Comparison of ENCODE assay signal across 8 cellular contexts in genomic region chr1:119647228-119647733, GRCh38. TPM values are rescaled to one million over a fixed set of nuclear protein-coding genes. Genes with fewer than 3 reads are reported as not detected.
DNase-seq lines count a peak whose midpoint lies in the region; ATAC-seq and TF ChIP-seq lines count a peak whose summit lies in the region.

No MANE protein-coding gene starts in this region.

- H3K9me3 ChIP-seq in HUES64 (ENCODE audit: insufficient read depth, low read depth, low read length) (no peaks in the 10 kb centered on the region), aorta (ENCODE audit: control insufficient read depth, low read length) (no peaks in the 10 kb centered on the region)

- DNase-seq in CD1c-positive myeloid dendritic cell (ENCODE audit: extremely low spot score) = peak; percentile 63
- peak in 19 of 61 donors; percentile 5 to 61 (median 33) for DNase-seq in caudate nucleus (lab: John Stamatoyannopoulos, UW)
- DNase-seq in mesothelial cell of epicardium (ENCODE audit: low spot score in 2 of 2, unreplicated experiment in 2 of 2) = no peak
- peak; percentile 55 to 77 for DNase-seq in aorta
- DNase-seq in NCI-H226 = no peak
- no peak for DNase-seq in NAMALWA (ENCODE audit: low spot score)
- no peak for DNase-seq in NK-92 treated with Interleukin-12 subunit alpha and Interleukin-12 subunit beta, amount 100 ng/mL, for 24 hours (lab: John Stamatoyannopoulos, UW)

- peaks cover 3% of the 10 kb centered on the region for H3K36me3 Mint-ChIP-seq in mesothelial cell of epicardium

- peak; percentile 49 for TF ChIP-seq CTCF in mesothelial cell of epicardium (IDR thresholded peaks at IDR 0.05; ENCODE audit: unreplicated experiment)

- peak; percentile 29 for ATAC-seq in aorta (ENCODE audit: low FRiP score)

- H3K4me3 Mint-ChIP-seq in mesothelial cell of epicardium = peak overlapping the region; percentile 96

- H3K27me3 ChIP-seq in HUES64 (ENCODE audit: insufficient read depth, low read length) (peaks cover 8% of the 10 kb centered on the region; the same call in 1 of the 2 replicates), aorta (ENCODE audit: control insufficient read depth in 1 of 2, insufficient read depth in 2 of 2, low read length in 1 of 2) (no peaks in the 10 kb centered on the region)

- no peaks in the 10 kb centered on the region for H3K36me3 ChIP-seq in HUES64 (ENCODE audit: insufficient read depth, low read length)
- H3K36me3 ChIP-seq in aorta (ENCODE audit: control insufficient read depth in 1 of 2, insufficient read depth in 2 of 2, low read length in 1 of 2) = no peaks in the 10 kb centered on the region

- peak overlapping the region; percentile 97 for H3K27ac Mint-ChIP-seq in mesothelial cell of epicardium

- peaks cover 44% of the 10 kb centered on the region for H3K4me1 Mint-ChIP-seq in mesothelial cell of epicardium

- H3K9me3 Mint-ChIP-seq in mesothelial cell of epicardium = no peaks in the 10 kb centered on the region

- H3K4me1 ChIP-seq in HUES64 (ENCODE audit: insufficient read depth, low read length) (peaks cover 48% of the 10 kb centered on the region), aorta (ENCODE audit: control insufficient read depth in 1 of 2, insufficient read depth in 2 of 2, low read length in 2 of 2) (peaks cover 0 to 4% of the 10 kb centered on the region in 2 donors)

- H3K9ac ChIP-seq in HUES64 (ENCODE audit: low read depth, low read length) = peak overlapping the region; percentile 90

- intact Hi-C loops in aorta (cut with DNase I) = loop anchor here in 1 of 2 donors (2.0 kb wide), 1 partner anchor 14 kb away; no protein-coding TSS in a partner anchor

- H3K27me3 Mint-ChIP-seq in mesothelial cell of epicardium (ENCODE audit: low read depth) = no peaks in the 10 kb centered on the region

- H3K27ac ChIP-seq in HUES64 (ENCODE audit: low read depth, low read length) = peak overlapping the region; percentile 5; the same call in 1 of the 2 replicates
- peak overlapping the region; percentile 20 for H3K27ac ChIP-seq in caudate nucleus (ENCODE audit: low read depth, low read length)
- H3K27ac ChIP-seq in aorta (ENCODE audit: low read depth in 1 of 2, low read length in 2 of 2) = no peak overlapping the region

- under 1% methylated on average over 16 of the region's 18 CpGs for WGBS in HUES64
- 1% methylated on average over 18 of the region's 18 CpGs for WGBS in aorta, 2 donors

- H3K4me3 ChIP-seq in HUES64 (ENCODE audit: low read length) (peak overlapping the region; percentile 86), aorta (ENCODE audit: low read length in 2 of 2) (peak overlapping the region; percentile 68 to 77)

RNA-seq across cellular contexts. Expression of gene ZNF697, which starts 0.8 kb away (rescaled TPM):
- 9.0 TPM for polyA plus RNA-seq in HUES64 (2013, experiment 1 of 2)
- 8.7 TPM for polyA plus RNA-seq in HUES64 (2013, experiment 2 of 2)
- total RNA-seq in mesothelial cell of epicardium (20.3 to 21.8 TPM (median 20.6 TPM) in 3 replicates), aorta (1 to 10 TPM; 5.1 to 6.0 TPM)
- 1 to 10 TPM in 1 of 2 donors, under 1 TPM in 1; 0.63 to 1.3 TPM for polyA plus RNA-seq in aorta

Comparison
In these comparisons a context has a peak if more than half of its experiments do, and no peak if none do; other contexts are left out.
1. DNase-seq: peak in CD1c-positive myeloid dendritic cell (single experiment) and aorta (2 of 2); none in mesothelial cell of epicardium (0 of 2), NCI-H226 (single experiment), NAMALWA (single experiment) and NK-92 treated with Interleukin-12 subunit alpha and Interleukin-12 subunit beta, amount 100 ng/mL, for 24 hours (single experiment).
2. H3K27ac ChIP-seq: peak in HUES64 (single experiment) and caudate nucleus (single experiment); none in aorta (0 of 2).